ENCODE assay signal across 24 cellular contexts in genomic region chr12:45599196-45599595, GRCh38.
"Had no signal": no experiment of that assay in that cellular context is flagged by ENCODE, and none has a peak within 500 bp of the region (broad histone marks: within the 10 kb centered on the region; RNA-seq: fewer than 3 reads in every experiment).

No MANE protein-coding gene starts in this region.

- H3K9me3 ChIP-seq: ascending aorta, esophagus squamous epithelium had no signal

- H3K27ac ChIP-seq: ascending aorta, esophagus squamous epithelium had no signal

- H3K36me3 ChIP-seq: ascending aorta, esophagus squamous epithelium had no signal

- H3K4me3 ChIP-seq: ascending aorta, esophagus squamous epithelium had no signal

- H3K4me1 ChIP-seq: ascending aorta had no signal

- DNase-seq: activated CD4-positive, alpha-beta memory T cell treated with anti-CD3 and anti-CD28 coated beads for 36 hours; activated CD4-positive, alpha-beta T cell treated with anti-CD3 and anti-CD28 coated beads for 36 hours; activated CD4-positive, alpha-beta T cell treated with anti-CD3 and anti-CD28 coated beads, Interleukin-2, amount 10 ng/mL, durations not matched to agents 24 days and 14 days; activated CD4-positive, CD25-positive, alpha-beta regulatory T cell; activated CD4-positive, CD25-positive, alpha-beta regulatory T cell treated with anti-CD3 and anti-CD28 coated beads, Interleukin-2, amount 50 U/mL, for 72 hours; activated CD8-positive, alpha-beta memory T cell treated with anti-CD3 and anti-CD28 coated beads, Interleukin-2, amount 10 ng/mL, durations not matched to agents 7 days and 5 days; activated CD8-positive, alpha-beta memory T cell treated with anti-CD3 and anti-CD28 coated beads, Interleukin-2, amount 50 U/mL, for 4 hours; activated CD8-positive, alpha-beta T cell treated with anti-CD3 and anti-CD28 coated beads, Interleukin-2, amount 10 ng/mL, durations not matched to agents 7 days and 5 days; activated effector memory CD4-positive, alpha-beta T cell treated with anti-CD3 and anti-CD28 coated beads, Interleukin-2, amount 50 U/mL, for 16 hours; activated naive CD4-positive, alpha-beta T cell treated with anti-CD3 and anti-CD28 coated beads for 36 hours; activated naive CD8-positive, alpha-beta T cell treated with anti-CD3 and anti-CD28 coated beads for 36 hours; activated T-cell treated with anti-CD3 and anti-CD28 coated beads, Interleukin-2, amount 50 U/mL, for 1 hour; activated T-cell treated with anti-CD3 and anti-CD28 coated beads, Interleukin-2, amount 50 U/mL, for 48 hours; caudate nucleus; cortex of kidney; dermis blood vessel endothelial cell; effector CD4-positive, alpha-beta T cell; effector memory CD8-positive, alpha-beta T cell; esophagus squamous epithelium; head of caudate nucleus; T-helper 1 cell; T-helper 17 cell; T1000 had no signal

- ATAC-seq: activated CD4-positive, alpha-beta T cell treated with anti-CD3 and anti-CD28 coated beads for 36 hours; activated CD8-positive, alpha-beta memory T cell treated with anti-CD3 and anti-CD28 coated beads, Interleukin-2, amount 10 ng/mL, durations not matched to agents 7 days and 5 days; activated CD8-positive, alpha-beta T cell treated with anti-CD3 and anti-CD28 coated beads, Interleukin-2, amount 10 ng/mL, durations not matched to agents 7 days and 5 days; effector memory CD8-positive, alpha-beta T cell; T-helper 17 cell had no signal

- H3K27me3 ChIP-seq: ascending aorta, esophagus squamous epithelium had no signal
